ENCODE assay signal across 8 cellular contexts in the genomic region with DNA sequence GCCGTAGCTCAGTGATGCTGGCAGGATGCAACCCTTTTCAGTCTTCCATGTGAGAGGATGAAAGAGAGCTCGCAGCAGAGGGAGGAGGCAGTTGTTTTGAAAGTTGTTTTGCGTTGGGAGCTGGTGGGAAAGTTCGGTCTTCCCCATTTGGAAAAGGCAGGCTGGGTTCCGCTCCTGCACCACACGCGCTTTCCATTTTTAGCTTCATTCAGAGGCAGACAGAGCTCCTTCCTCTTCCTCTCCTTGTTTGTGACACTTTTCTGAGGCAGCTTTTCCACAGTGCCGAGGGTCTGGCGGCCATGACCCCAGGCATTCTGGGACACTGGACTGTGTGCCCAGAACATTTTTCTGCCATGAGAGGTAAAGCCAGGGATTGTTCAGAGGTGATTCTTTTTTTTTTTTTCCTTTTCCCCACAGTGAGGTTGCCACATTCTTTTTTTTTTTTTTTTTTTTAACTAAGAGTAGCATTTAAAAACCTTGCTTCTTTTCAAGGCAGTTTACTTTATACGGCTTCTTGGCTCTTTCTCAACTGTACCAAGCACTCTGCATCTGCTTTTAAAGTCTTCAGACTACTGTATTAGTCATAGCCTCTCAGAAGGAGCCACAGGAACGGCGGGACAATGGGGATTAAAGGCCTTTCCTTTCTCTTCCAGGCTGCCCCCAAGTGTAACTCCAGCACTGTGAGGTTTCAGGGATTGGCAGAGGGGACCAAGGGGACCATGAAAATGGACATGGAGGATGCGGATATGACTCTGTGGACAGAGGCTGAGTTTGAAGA. TPM values are rescaled to one million over a fixed set of nuclear protein-coding genes. Genes with fewer than 3 reads are reported as not detected.
DNase-seq lines count a peak whose midpoint lies in the region; ATAC-seq and TF ChIP-seq lines count a peak whose summit lies in the region.

No MANE protein-coding gene starts in this region.

- no peak overlapping the region for H3K27ac Mint-ChIP-seq in Caco-2 (ENCODE audit: unreplicated experiment)
- H3K27ac Mint-ChIP-seq in naive thymus-derived CD8-positive, alpha-beta T cell, result peak overlapping the region in 3 of 10 donors; percentile 10 to 46 (median 13)

- POLR2A ChIA-PET in Caco-2 (lab: Charles Lee), result no interaction called here
- POLR2A ChIA-PET in naive thymus-derived CD8-positive, alpha-beta T cell (lab: Charles Lee), result interaction anchor here (0.8 to 1.1 kb wide), 4 partner anchors 9 to 96 kb away, joined by 3 to 9 read pairs (median 4); no protein-coding TSS in a partner anchor

- intact Hi-C loops in Caco-2 (cut with micrococcal nuclease; ENCODE audit: unreplicated experiment), result loop anchor here (2.0 to 10.0 kb wide), 4 partner anchors 33 to 273 kb away; no protein-coding TSS in a partner anchor

- ATAC-seq in naive thymus-derived CD8-positive, alpha-beta T cell, result no peak

- H3K9me3 ChIP-seq in Caco-2, result no peaks in the 10 kb centered on the region
- no peaks in the 10 kb centered on the region for H3K9me3 ChIP-seq in NT2/D1 (ENCODE audit: insufficient read depth, low read length)
- H3K9me3 ChIP-seq in endocrine pancreas (ENCODE audit: control insufficient read depth, low read length), result no peaks in the 10 kb centered on the region

- peaks cover 29% of the 10 kb centered on the region for H3K4me1 Mint-ChIP-seq in Caco-2 (ENCODE audit: low read depth, unreplicated experiment)
- peaks cover 17 to 76% (median 49%) of the 10 kb centered on the region in 4 donors for H3K4me1 Mint-ChIP-seq in naive thymus-derived CD8-positive, alpha-beta T cell

- BruUV-seq in Caco-2 (replicated peaks; lab: Mats Ljungman, UMichigan), result no TSS peak

- no peaks in the 10 kb centered on the region for H3K36me3 ChIP-seq in Caco-2 (ENCODE audit: control insufficient read depth, insufficient read depth, low read length)
- no peaks in the 10 kb centered on the region for H3K36me3 ChIP-seq in NT2/D1 (ENCODE audit: insufficient read depth, insufficient read length, low read length)
- H3K36me3 ChIP-seq in endocrine pancreas (ENCODE audit: control insufficient read depth, insufficient read depth, low read length), result no peaks in the 10 kb centered on the region

- H3K4me3 ChIP-seq in Caco-2 (ENCODE audit: low read depth, low read length), result no peak overlapping the region
- H3K4me3 ChIP-seq in NT2/D1 (ENCODE audit: insufficient read length, low read depth), result peak overlapping the region; percentile 18
- peak overlapping the region; percentile 37 for H3K4me3 ChIP-seq in endocrine pancreas (ENCODE audit: control insufficient read depth, insufficient read depth, low read length)

- CTCF ChIA-PET in Caco-2 (lab: Charles Lee), result no interaction called here

- H3K36me3 Mint-ChIP-seq in Caco-2 (ENCODE audit: insufficient read depth, unreplicated experiment), result peaks cover 28% of the 10 kb centered on the region
- peaks cover 0 to 5% (median 1%) of the 10 kb centered on the region in 3 donors for H3K36me3 Mint-ChIP-seq in naive thymus-derived CD8-positive, alpha-beta T cell

- peak overlapping the region; percentile 87 for H3K4me3 Mint-ChIP-seq in Caco-2 (ENCODE audit: unreplicated experiment)
- H3K4me3 Mint-ChIP-seq in naive thymus-derived CD8-positive, alpha-beta T cell, result peak overlapping the region; percentile 44 to 90 (median 52)

- H3K27me3 Mint-ChIP-seq in Caco-2 (ENCODE audit: insufficient read depth, unreplicated experiment), result no peaks in the 10 kb centered on the region
- H3K27me3 Mint-ChIP-seq in naive thymus-derived CD8-positive, alpha-beta T cell, result peaks cover 31 to 98% (median 48%) of the 10 kb centered on the region in 5 donors

- no peaks in the 10 kb centered on the region for H3K27me3 ChIP-seq in Caco-2 (replicated peaks; ENCODE audit: control insufficient read depth, insufficient read depth, low read length)
- peaks cover 5% of the 10 kb centered on the region for H3K27me3 ChIP-seq in NT2/D1 (ENCODE audit: insufficient read depth, insufficient read length)
- H3K27me3 ChIP-seq in endocrine pancreas (ENCODE audit: control insufficient read depth, insufficient read depth, low read length), result peaks cover 2% of the 10 kb centered on the region

- H3K9me3 Mint-ChIP-seq in Caco-2 (ENCODE audit: unreplicated experiment), result no peaks in the 10 kb centered on the region
- H3K9me3 Mint-ChIP-seq in naive thymus-derived CD8-positive, alpha-beta T cell, result peaks cover 0 to 2% (median 0%) of the 10 kb centered on the region in 9 donors

- DNase-seq in Caco-2 (no peak), NT2/D1 (ENCODE audit: low read depth, low spot score) (peak; percentile 36), NCI-H2227 (lab: John Stamatoyannopoulos, UW; ENCODE audit: unreplicated experiment) (no peak), NOMO-1 treated with DMSO at 0.1 percent for 48 hours (lab: John Stamatoyannopoulos, UW; ENCODE audit: unreplicated experiment) (no peak), NCI-H526 treated with DMSO at 0.1 percent for 48 hours (lab: John Stamatoyannopoulos, UW) (no peak), GM19240 (ENCODE audit: insufficient read length, low spot score) (no peak)
- DNase-seq in naive thymus-derived CD8-positive, alpha-beta T cell, result no peak

- TF ChIP-seq CTCF in Caco-2 (IDR thresholded peaks at IDR 0.05; ENCODE audit: insufficient read depth in 1 of 2, low read depth in 1 of 2, low read length in 1 of 2, severe bottlenecking in 1 of 2, unreplicated experiment in 1 of 2), result no peak

- H3K9ac ChIP-seq in NT2/D1 (ENCODE audit: insufficient read length, low read depth) (peak overlapping the region; percentile 54), endocrine pancreas (ENCODE audit: control insufficient read depth, insufficient read depth, low read length) (no peak overlapping the region)

- peaks cover 18% of the 10 kb centered on the region for H3K4me1 ChIP-seq in Caco-2
- peaks cover 3% of the 10 kb centered on the region for H3K4me1 ChIP-seq in NT2/D1 (ENCODE audit: insufficient read depth, insufficient read length)
- H3K4me1 ChIP-seq in endocrine pancreas (ENCODE audit: control insufficient read depth, insufficient read depth, low read length), result no peaks in the 10 kb centered on the region

RNA-seq across cellular contexts. Expression of a gene that starts 1.6 kb away (rescaled TPM):
- total RNA-seq in Caco-2 (2022), result 10.4 and 11.4 TPM in 2 replicates
- total RNA-seq in naive thymus-derived CD8-positive, alpha-beta T cell, result under 1 TPM; 0.58 to 0.94 TPM
- 10 to 100 TPM in 1 of 3 donors, 1 to 10 TPM in 1, under 1 TPM in 1; 0.35 to 15.6 (median 1.6) TPM for polyA plus RNA-seq in naive thymus-derived CD8-positive, alpha-beta T cell
